13 cellular contexts compared by ENCODE assay signal in the genomic region with DNA sequence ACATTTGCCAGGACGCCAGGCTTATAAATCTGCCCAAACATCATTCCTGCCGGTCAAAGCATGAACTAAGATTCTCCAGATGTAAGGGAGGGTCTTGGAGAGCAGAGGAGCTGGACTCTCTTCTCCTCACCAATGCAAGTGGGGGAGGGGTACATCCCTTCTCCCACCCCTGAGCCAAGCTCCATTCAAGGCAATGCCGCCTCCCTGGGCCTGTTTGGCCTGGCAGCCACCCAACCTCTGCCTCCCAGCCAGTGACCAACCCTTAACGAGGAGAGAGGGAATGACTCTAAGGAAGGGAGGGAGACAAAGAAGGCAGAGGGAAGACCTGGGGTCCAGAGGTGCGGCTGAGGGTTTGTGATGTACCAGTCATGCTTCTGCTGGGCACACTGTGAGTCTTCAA. TPM values are rescaled to one million over a fixed set of nuclear protein-coding genes. Genes with fewer than 3 reads are reported as not detected.
DNase-seq lines count a peak whose midpoint lies in the region; FAIRE-seq and TF ChIP-seq lines count a peak whose summit lies in the region.
"Had no signal": no experiment of that assay in that cellular context is flagged by ENCODE, and none has a peak within 500 bp of the region (broad histone marks: within the 10 kb centered on the region; RNA-seq: fewer than 3 reads in every experiment).

No MANE protein-coding gene starts in this region.

- no peak for TF ChIP-seq CTCF in astrocyte of the spinal cord (IDR thresholded peaks at IDR 0.05; ENCODE audit: low read depth, low read length)

- in situ Hi-C loops in astrocyte of the spinal cord (cut with HindIII; ENCODE audit: low sequenced_read_pairs), result no loop called here

- H3K4me3 ChIP-seq in astrocyte of the spinal cord (ENCODE audit: low read depth, low read length), result no peak overlapping the region

- no peak for TF ChIP-seq POLR2A in GM12891 (IDR thresholded peaks at IDR 0.05; ENCODE audit: low read depth, low read length)

- peak; percentile 64 for DNase-seq in H4 (ENCODE audit: low spot score)
- DNase-seq in astrocyte of the spinal cord (ENCODE audit: low read depth, low spot score), result peak; percentile 68
- DNase-seq in kidney glomerular epithelial cell (lab: John Stamatoyannopoulos, UW), result peak; percentile 44
- DNase-seq in renal cortical epithelial cell (ENCODE audit: low read depth), result peak; percentile 56
- DNase-seq in iPS-NIHi11 (ENCODE audit: low spot score), result no peak
- no peak for DNase-seq in GM12891 (ENCODE audit: insufficient read length, low spot score)
- no peak for DNase-seq in HTR-8/SVneo (ENCODE audit: insufficient read length, low spot score)
- DNase-seq in NCI-H2107 treated with DMSO at 0.1 percent for 48 hours (lab: John Stamatoyannopoulos, UW; ENCODE audit: unreplicated experiment), result no peak
- DNase-seq: cerebellar nuclear complex; NCI-H2171 treated with DMSO at 0.1 percent for 48 hours; stimulated activated CD4-positive, alpha-beta T cell treated with anti-CD3 and anti-CD28 coated beads, Interleukin-1b, Interleukin-23, amount 100 ng/mL, for 48 hours had no signal

- no peak for FAIRE-seq in GM12891 (lab: Jason Lieb, UNC)
- FAIRE-seq in HTR-8/SVneo (lab: Jason Lieb, UNC), result no peak
- FAIRE-seq: D721Med, islet of Langerhans had no signal

TF ChIP-seq in GM12891, 5 proteins besides CTCF, POLR2A, EP300 and RAD21:
- TF ChIP-seq TAF1 (IDR thresholded peaks at IDR 0.05; ENCODE audit: low read depth, low read length), result no peak
- no peak for TF ChIP-seq POLR2AphosphoS5 (IDR thresholded peaks at IDR 0.05; ENCODE audit: low read depth, low read length)
- no peak for TF ChIP-seq PAX5 (IDR thresholded peaks at IDR 0.05; ENCODE audit: insufficient read depth, low read length, severe bottlenecking)
- TF ChIP-seq SPI1 (IDR thresholded peaks at IDR 0.05; ENCODE audit: low read depth, low read length), result no peak
- TF ChIP-seq POU2F2 (IDR thresholded peaks at IDR 0.05; ENCODE audit: low read depth, low read length), result no peak
TF ChIP-seq in GM12891: peak in this region for 0.

RNA-seq across cellular contexts. Expression of gene C17orf50, which starts 13.8 kb away (rescaled TPM):
- total RNA-seq in H4 (2014; rRNA removed; shearing (Covaris generic)), result not detected in 2 replicates
- not detected in 2 replicates for total RNA-seq in renal cortical epithelial cell
- not detected for polyA plus RNA-seq in GM12891 (2012; ENCODE audit: low read depth, missing spikeins)

RNA-seq across cellular contexts. Expression of gene MMP28, which starts 20.9 kb away (rescaled TPM):
- total RNA-seq in H4 (2014; rRNA removed; shearing (Covaris generic)), result 0.68 TPM in 1 of 2 replicates, not detected in the other
- 0.52 and 1.8 TPM in 2 replicates for total RNA-seq in renal cortical epithelial cell
- polyA plus RNA-seq in GM12891 (2012; ENCODE audit: low read depth, missing spikeins), result not detected

RNA-seq across cellular contexts. Expression of gene GAS2L2, which starts 21.5 kb away (rescaled TPM):
- 0.04 TPM in 2 replicates for total RNA-seq in H4 (2014; rRNA removed; shearing (Covaris generic))
- 0.05 TPM in 1 of 2 replicates, not detected in the other for total RNA-seq in renal cortical epithelial cell
- not detected for polyA plus RNA-seq in GM12891 (2012; ENCODE audit: low read depth, missing spikeins)

RNA-seq across cellular contexts. Expression of gene TAF15, which starts 34.8 kb away (rescaled TPM):
- 17.8 and 19.8 TPM in 2 replicates for total RNA-seq in H4 (2014; rRNA removed; shearing (Covaris generic))
- total RNA-seq in renal cortical epithelial cell, result 36.8 and 142 TPM in 2 replicates
- polyA plus RNA-seq in GM12891 (2012; ENCODE audit: low read depth, missing spikeins), result 166 TPM

RNA-seq across cellular contexts. Expression of gene RASL10B, which starts 43.1 kb away (rescaled TPM):
- 6.2 and 6.4 TPM in 2 replicates for total RNA-seq in H4 (2014; rRNA removed; shearing (Covaris generic))
- total RNA-seq in renal cortical epithelial cell, result under 0.01 and 1.8 TPM in 2 replicates
- not detected for polyA plus RNA-seq in GM12891 (2012; ENCODE audit: low read depth, missing spikeins)

Comparison
In these comparisons a context has a peak if more than half of its experiments do, and no peak if none do; other contexts are left out.
1. DNase-seq: peak in H4 (single experiment), astrocyte of the spinal cord (single experiment), kidney glomerular epithelial cell (single experiment) and renal cortical epithelial cell (single experiment); none in iPS-NIHi11 (single experiment), GM12891 (single experiment), HTR-8/SVneo (single experiment) and NCI-H2107 treated with DMSO at 0.1 percent for 48 hours (single experiment).